Comparison of ENCODE assay signal across 1 cellular context in the genomic region with DNA sequence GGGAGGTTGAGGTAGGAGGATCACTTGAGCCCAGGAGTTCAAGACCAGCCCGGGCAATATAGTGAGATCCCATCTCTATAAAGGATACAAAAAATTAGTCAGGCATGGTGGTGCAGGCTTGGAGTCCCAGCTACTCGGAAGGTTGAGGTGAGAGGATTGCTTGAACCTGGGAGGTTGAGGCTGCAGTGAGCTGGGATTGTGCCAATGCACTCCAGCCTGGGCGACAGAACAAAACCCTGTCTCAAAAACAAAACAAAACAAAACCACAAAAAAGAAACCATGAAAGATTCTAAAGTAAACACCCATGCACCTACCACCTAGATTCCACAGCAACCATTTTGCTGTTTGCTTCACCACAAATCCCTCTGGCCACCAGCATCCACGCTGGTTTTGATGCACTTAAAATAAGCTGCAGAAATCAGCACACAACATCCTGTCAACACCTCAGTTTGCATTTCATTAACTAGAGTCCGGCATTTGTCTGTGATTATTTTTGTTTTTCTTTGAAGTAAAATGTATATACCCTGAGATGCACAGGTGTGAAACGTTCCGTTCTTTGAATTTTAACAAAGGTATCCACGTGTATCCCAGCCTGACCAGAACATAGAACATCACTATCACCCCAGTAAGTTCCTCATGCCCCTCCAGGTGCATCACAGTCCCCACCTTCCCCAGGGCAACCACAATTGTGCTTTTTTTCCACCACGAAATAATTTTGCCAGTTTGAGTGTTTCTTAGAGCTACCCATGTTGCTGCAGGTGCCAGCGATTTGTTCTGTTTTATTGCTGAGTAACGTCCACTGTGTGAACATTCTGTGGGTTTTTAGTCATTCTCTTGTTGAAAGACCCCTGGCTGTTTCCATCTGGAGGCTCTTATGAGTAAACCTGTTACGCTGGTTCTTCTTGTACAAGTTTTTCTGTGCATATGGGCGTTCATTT.
TF ChIP-seq lines count a peak whose summit lies in the region.

No MANE protein-coding gene starts in this region.

TF ChIP-seq in GM23338, 12 proteins besides CTCF, POLR2A, EP300 and RAD21 (continued from another document):
- TF ChIP-seq ZNF462 (CRISPR knock-in tag; IDR thresholded peaks at IDR 0.05) (no peak), STAT1 (IDR thresholded peaks at IDR 0.05; ENCODE audit: unreplicated experiment) (no peak), EZH2phosphoT487 (IDR thresholded peaks at IDR 0.05; ENCODE audit: unreplicated experiment) (no peak), ZNF114 (CRISPR knock-in tag; IDR thresholded peaks at IDR 0.05) (no peak), EZH2 (IDR thresholded peaks at IDR 0.05; ENCODE audit: low read depth, unreplicated experiment) (no peak), ZNF331 (CRISPR knock-in tag; IDR thresholded peaks at IDR 0.05; ENCODE audit: low read depth) (no peak)
